29 cellular contexts compared by ENCODE assay signal in the genomic region with DNA sequence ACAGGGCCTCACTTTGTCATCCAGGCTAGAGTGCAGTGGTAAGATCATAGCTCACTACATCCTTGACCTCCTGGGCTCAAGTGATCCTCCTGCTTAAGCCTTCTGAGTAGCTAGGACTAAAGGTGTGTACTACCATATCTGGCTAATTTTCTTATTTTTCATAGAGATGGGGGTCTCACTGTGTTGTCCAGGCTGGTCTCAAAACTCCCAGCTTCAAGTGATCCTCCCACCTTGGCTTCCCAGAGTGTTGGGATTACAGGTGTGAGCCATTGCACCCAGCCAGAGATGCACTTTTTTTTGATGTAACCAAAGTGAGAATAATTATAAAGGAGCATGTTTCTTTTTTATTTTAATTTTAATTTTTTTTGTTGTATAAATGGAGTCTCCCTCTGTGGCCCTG. TPM values are rescaled to one million over a fixed set of nuclear protein-coding genes. Genes with fewer than 3 reads are reported as not detected.
DNase-seq lines count a peak whose midpoint lies in the region; ATAC-seq and TF ChIP-seq lines count a peak whose summit lies in the region.
"Had no signal": no experiment of that assay in that cellular context is flagged by ENCODE, and none has a peak within 500 bp of the region (broad histone marks: within the 10 kb centered on the region; RNA-seq: fewer than 3 reads in every experiment).

No MANE protein-coding gene starts in this region.

- H3K9me3 ChIP-seq in DOHH2 (ENCODE audit: control insufficient read depth, insufficient read depth, low read length), result no peaks in the 10 kb centered on the region
- H3K9me3 ChIP-seq in IMR-90 (ENCODE audit: control insufficient read depth, insufficient read depth, low read length), result no peaks in the 10 kb centered on the region
- H3K9me3 ChIP-seq in tibial artery, result no peaks in the 10 kb centered on the region
- H3K9me3 ChIP-seq: BE2C had no signal

- H4K91ac ChIP-seq in IMR-90 (ENCODE audit: insufficient read depth, low read depth, low read length), result no peak overlapping the region

- H3K9ac ChIP-seq in IMR-90 (ENCODE audit: low read depth, low read length), result no peak overlapping the region

- dilution Hi-C loops in IMR-90 (cut with HindIII; ENCODE audit: low sequenced_read_pairs, unreplicated experiment), result no loop called here

- 0 out of 4 replicates have a peak overlapping the region, but pooled peaks of 1 of the 2 experiments have one; percentile 34 for H4K8ac ChIP-seq in IMR-90 (ENCODE audit: low read depth in 2 of 2, low read length in 2 of 2)

- H3K4me1 ChIP-seq in DOHH2 (ENCODE audit: control insufficient read depth, low read length) (peaks cover 80% of the 10 kb centered on the region), IMR-90 (ENCODE audit: control insufficient read depth, insufficient read depth, low read length) (peaks cover 13% of the 10 kb centered on the region), tibial artery (peaks cover 0 to 97% (median 41%) of the 10 kb centered on the region in 4 donors)
- H3K4me1 ChIP-seq: BE2C had no signal

- peaks cover 96% of the 10 kb centered on the region for H3K79me2 ChIP-seq in DOHH2 (ENCODE audit: control insufficient read depth, low read length)

- no peak overlapping the region for H3K27ac ChIP-seq in DOHH2 (ENCODE audit: low read depth, low read length)
- H3K27ac ChIP-seq in IMR-90 (ENCODE audit: insufficient read depth, low read length), result no peak overlapping the region
- peak overlapping the region; percentile 41 to 88 for H3K27ac ChIP-seq in tibial artery
- H3K27ac ChIP-seq: HL-60, RWPE1 had no signal

- H3K18ac ChIP-seq in IMR-90 (ENCODE audit: low read depth, low read length), result no peak overlapping the region

- H4K20me1 ChIP-seq in DOHH2 (ENCODE audit: control insufficient read depth, insufficient read depth, low read depth, low read length) (peaks cover 5% of the 10 kb centered on the region; the same call in 1 of the 2 replicates), IMR-90 (ENCODE audit: insufficient read depth, low read length) (peaks cover 58% of the 10 kb centered on the region)

- H2AK5ac ChIP-seq in IMR-90 (ENCODE audit: low read depth, low read length), result no peak overlapping the region

- peaks cover 15% of the 10 kb centered on the region for H3K9me1 ChIP-seq in IMR-90 (ENCODE audit: insufficient read depth, low read length)

- H4K5ac ChIP-seq in IMR-90 (ENCODE audit: low read depth, low read length), result no peak overlapping the region

- no peak overlapping the region for H2AFZ ChIP-seq in IMR-90 (replicated peaks; ENCODE audit: low read length, poor library complexity)
- H2AFZ ChIP-seq: GM23338 had no signal

- peaks cover 28% of the 10 kb centered on the region; the same call in 1 of the 2 replicates for H3F3A ChIP-seq in DOHH2 (ENCODE audit: control insufficient read depth, insufficient read depth)

- H2AK9ac ChIP-seq in IMR-90 (replicated peaks; ENCODE audit: low read depth, low read length, poor library complexity), result no peak overlapping the region

- no peak for TF ChIP-seq CTCF in DOHH2 (IDR thresholded peaks at IDR 0.05; ENCODE audit: low read depth, low read length, poor library complexity, severe bottlenecking)
- no peak for TF ChIP-seq CTCF in IMR-90 (conservative IDR thresholded peaks at IDR 0.05; ENCODE audit: low read depth, low read length)
- no peak for TF ChIP-seq CTCF in chondrocyte (IDR thresholded peaks at IDR 0.05)
- no peak for TF ChIP-seq CTCF in tibial artery (IDR thresholded peaks at IDR 0.05)

- intact Hi-C loops in IMR-90 (cut with micrococcal nuclease), result no loop called here
- intact Hi-C loops in tibial artery (cut with DNase I; ENCODE audit: low total_unique reads), result no loop called here

- no peak overlapping the region for H3K56ac ChIP-seq in IMR-90 (ENCODE audit: extremely low read depth, insufficient read depth, low read length)

- no peak overlapping the region for H2BK5ac ChIP-seq in IMR-90 (ENCODE audit: low read depth, low read length, poor library complexity, severe bottlenecking)

- in situ Hi-C loops in IMR-90 (cut with MboI; ENCODE audit: low sequenced_read_pairs), result no loop called here

- ATAC-seq in IMR-90 (ENCODE audit: low read depth) (no peak), esophagus mucosa (no peak), GM21526 (IDR thresholded peaks at IDR 0.05; ENCODE audit: low FRiP score, unreplicated experiment) (no peak), GM19397 (IDR thresholded peaks at IDR 0.05; ENCODE audit: unreplicated experiment) (no peak)
- ATAC-seq: GM23338, Panc1 had no signal

- H3K4me3 ChIP-seq in DOHH2 (ENCODE audit: low read length), result no peak overlapping the region
- H3K4me3 ChIP-seq in IMR-90 (ENCODE audit: insufficient read depth, low read depth, low read length), result no peak overlapping the region
- no peak overlapping the region for H3K4me3 ChIP-seq in tibial artery
- H3K4me3 ChIP-seq: GM23338 had no signal

- no TSS peak for BruUV-seq in IMR-90 (replicated peaks; lab: Mats Ljungman, UMichigan)

- peaks cover 1% of the 10 kb centered on the region for H3K36me3 Mint-ChIP-seq in chondrocyte (ENCODE audit: low read depth)
- H3K36me3 Mint-ChIP-seq: CD8-positive, alpha-beta memory T cell had no signal

- H3K79me1 ChIP-seq in IMR-90 (ENCODE audit: low read depth in 1 of 2, low read length in 2 of 2), result peaks cover 0 to 39% of the 10 kb centered on the region in 2 experiments; a peak in 2 of 4 replicates

- peaks cover 84% of the 10 kb centered on the region for H3K4me1 Mint-ChIP-seq in chondrocyte (ENCODE audit: low read depth)
- H3K4me1 Mint-ChIP-seq: CD8-positive, alpha-beta memory T cell had no signal

- H3K4me3 Mint-ChIP-seq in chondrocyte (ENCODE audit: unreplicated experiment), result no peak overlapping the region
- H3K4me3 Mint-ChIP-seq: CD14-positive monocyte; CD8-positive, alpha-beta memory T cell; GM23338; H9 had no signal

- no peaks in the 10 kb centered on the region for H3K27me3 ChIP-seq in DOHH2 (ENCODE audit: control insufficient read depth, low read length)
- no peaks in the 10 kb centered on the region for H3K27me3 ChIP-seq in IMR-90 (ENCODE audit: control insufficient read depth, insufficient read depth, low read length)
- no peaks in the 10 kb centered on the region for H3K27me3 ChIP-seq in tibial artery
- H3K27me3 ChIP-seq: BE2C had no signal

- H3K27ac Mint-ChIP-seq in chondrocyte (ENCODE audit: unreplicated experiment), result peak overlapping the region; percentile 76
- H3K27ac Mint-ChIP-seq: GM23338 had no signal

- H2BK120ac ChIP-seq in IMR-90 (ENCODE audit: low read depth, low read length), result no peak overlapping the region

- H3K9me3 Mint-ChIP-seq in chondrocyte (ENCODE audit: low read depth), result no peaks in the 10 kb centered on the region
- H3K9me3 Mint-ChIP-seq: CD14-positive monocyte; CD8-positive, alpha-beta memory T cell; GM23338; H9 had no signal

- H3K23ac ChIP-seq in IMR-90 (ENCODE audit: low read depth, low read length), result peak overlapping the region; percentile 31; the same call in 1 of the 2 replicates

- TF ChIP-seq RAD21 in IMR-90 (IDR thresholded peaks at IDR 0.05; ENCODE audit: low read length), result no peak

- DNase-seq in IMR-90, result no peak
- DNase-seq in chondrocyte (ENCODE audit: low spot score), result no peak
- no peak for DNase-seq in tibial artery
- no peak for DNase-seq in stimulated activated CD4-positive, alpha-beta T cell treated with anti-CD3 and anti-CD28 coated beads, Interleukin-2, amount 100 ng/mL, for 48 hours
- DNase-seq: 8988T; ACHN; BE2C; CD8-positive, alpha-beta memory T cell; DND-41; H9; Kasumi-1; MV-4-11; NCI-H1105; NCI-H1436 treated with DMSO at 0.1 percent for 48 hours; NCI-H1930; NCI-H2107; NCI-H446; NCI-H524 treated with DMSO at 0.1 percent for 48 hours; SHP77; SW 1271 had no signal

- POLR2A ChIA-PET in IMR-90 (lab: Charles Lee; ENCODE audit: unreplicated experiment), result interaction anchor here (1.5 kb wide), 1 partner anchor 29 kb away, joined by 4 read pairs; a partner anchor contains a TSS

- no peaks in the 10 kb centered on the region for H3K27me3 Mint-ChIP-seq in chondrocyte (ENCODE audit: low read depth)

- H3K9me2 ChIP-seq in DOHH2 (replicated peaks; ENCODE audit: control insufficient read depth, low read length), result no peaks in the 10 kb centered on the region

- peak overlapping the region; percentile 12 for H3K4me2 ChIP-seq in DOHH2 (ENCODE audit: low read length)
- no peak overlapping the region for H3K4me2 ChIP-seq in IMR-90 (ENCODE audit: low read depth, low read length)
- H3K4me2 ChIP-seq: GM23338 had no signal

- no peak overlapping the region for H2BK20ac ChIP-seq in IMR-90 (ENCODE audit: low read depth, low read length)

- H3K14ac ChIP-seq in IMR-90 (replicated peaks; ENCODE audit: low read depth, low read length), result 0 out of 2 replicates have a peak overlapping the region, but pooled peaks have one; percentile 44

- peak overlapping the region; percentile 31; the same call in 1 of the 2 replicates for H3K4ac ChIP-seq in IMR-90 (ENCODE audit: low read depth, low read length)

- CTCF ChIA-PET in IMR-90 (lab: Yijun Ruan, JAX), result no interaction called here

- no peak for TF ChIP-seq POLR2A in IMR-90 (IDR thresholded peaks at IDR 0.05; ENCODE audit: low read depth, low read length)

- peaks cover 7% of the 10 kb centered on the region; the same call in 1 of the 2 replicates for H3K36me3 ChIP-seq in DOHH2 (ENCODE audit: control insufficient read depth, low read length)
- H3K36me3 ChIP-seq in IMR-90 (ENCODE audit: control insufficient read depth, insufficient read depth, low read length), result peaks cover 4% of the 10 kb centered on the region
- peaks cover 0 to 4% (median 0%) of the 10 kb centered on the region in 3 donors for H3K36me3 ChIP-seq in tibial artery
- H3K36me3 ChIP-seq: BE2C had no signal

- no peak overlapping the region for H2BK15ac ChIP-seq in IMR-90 (ENCODE audit: low read depth, low read length)

TF ChIP-seq in IMR-90, 13 proteins besides CTCF, POLR2A, EP300 and RAD21:
- TF ChIP-seq MXI1 (IDR thresholded peaks at IDR 0.05; ENCODE audit: borderline replicate concordance, low read depth, low read length), result no peak
- TF ChIP-seq, protein P1, sequence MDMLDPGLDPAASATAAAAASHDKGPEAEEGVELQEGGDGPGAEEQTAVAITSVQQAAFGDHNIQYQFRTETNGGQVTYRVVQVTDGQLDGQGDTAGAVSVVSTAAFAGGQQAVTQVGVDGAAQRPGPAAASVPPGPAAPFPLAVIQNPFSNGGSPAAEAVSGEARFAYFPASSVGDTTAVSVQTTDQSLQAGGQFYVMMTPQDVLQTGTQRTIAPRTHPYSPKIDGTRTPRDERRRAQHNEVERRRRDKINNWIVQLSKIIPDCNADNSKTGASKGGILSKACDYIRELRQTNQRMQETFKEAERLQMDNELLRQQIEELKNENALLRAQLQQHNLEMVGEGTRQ (IDR thresholded peaks at IDR 0.05; ENCODE audit: low read depth, low read length), result no peak
- TF ChIP-seq FOS (IDR thresholded peaks at IDR 0.05; ENCODE audit: low read depth, low read length), result no peak

RNA-seq across cellular contexts. Expression of a gene that starts 28.4 kb away (rescaled TPM):
- total RNA-seq in IMR-90 (2012; rRNA removed) (392 and 524 TPM in 2 replicates), chondrocyte (282 to 430 TPM (median 411 TPM) in 3 replicates), esophagus mucosa (56.8 TPM)
- polyA plus RNA-seq in IMR-90 (2012; rRNA removed), result 194 and 242 TPM in 2 replicates
- polyA plus RNA-seq in IMR-90 (2012; cell fraction: cytosol; rRNA removed), result 181 and 264 TPM in 2 replicates
- polyA plus RNA-seq in IMR-90 (2012; cell fraction: nucleus; rRNA removed; ENCODE audit: low replicate concordance), result 149 and 183 TPM in 2 replicates

Comparison
In these comparisons a context has a peak if more than half of its experiments do, and no peak if none do; other contexts are left out.
1. H3K27ac ChIP-seq: peak in tibial artery (2 of 2); none in DOHH2 (single experiment) and IMR-90 (single experiment).